ENCODE assay signal across 7 cellular contexts in genomic region chr4:75723117-75723801, GRCh38. TPM values are rescaled to one million over a fixed set of nuclear protein-coding genes. Genes with fewer than 3 reads are reported as not detected.
DNase-seq lines count a peak whose midpoint lies in the region; ATAC-seq, FAIRE-seq and TF ChIP-seq lines count a peak whose summit lies in the region.

No MANE protein-coding gene starts in this region.

- DNase-seq in GM04504 (ENCODE audit: low read depth) (peak; percentile 27), NCI-H226 (peak; percentile 35), cerebellum (ENCODE audit: low spot score) (peak; percentile 6), mesothelial cell of epicardium (ENCODE audit: low spot score in 2 of 2, unreplicated experiment in 2 of 2) (no peak), urothelium cell line (ENCODE audit: low spot score) (peak; percentile 9), UCSD-AML1 (lab: John Stamatoyannopoulos, UW; ENCODE audit: unreplicated experiment) (no peak)

- no peaks in the 10 kb centered on the region for H3K9me3 Mint-ChIP-seq in mesothelial cell of epicardium

- H3K27ac Mint-ChIP-seq in mesothelial cell of epicardium = peak overlapping the region; percentile 100

- no peaks in the 10 kb centered on the region for H3K27me3 Mint-ChIP-seq in mesothelial cell of epicardium (ENCODE audit: low read depth)

- peaks cover 6% of the 10 kb centered on the region for H3K36me3 Mint-ChIP-seq in mesothelial cell of epicardium

- H3K4me3 Mint-ChIP-seq in mesothelial cell of epicardium = peak overlapping the region; percentile 97

- no peak for ATAC-seq in HG03175 (IDR thresholded peaks at IDR 0.05; ENCODE audit: unreplicated experiment)

- FAIRE-seq in urothelium cell line (lab: Jason Lieb, UNC) = no peak

- TF ChIP-seq CTCF in mesothelial cell of epicardium (IDR thresholded peaks at IDR 0.05; ENCODE audit: unreplicated experiment) = no peak

- peaks cover 42% of the 10 kb centered on the region for H3K4me1 Mint-ChIP-seq in mesothelial cell of epicardium

RNA-seq across cellular contexts. Expression of gene USO1, which starts 1.1 kb away (rescaled TPM):
- 47.7 TPM for total RNA-seq in cerebellum
- 52.8 to 53.3 TPM (median 53.1 TPM) in 3 replicates for total RNA-seq in mesothelial cell of epicardium

RNA-seq across cellular contexts. Expression of gene G3BP2, which starts 50.0 kb away (rescaled TPM):
- total RNA-seq in cerebellum (186 TPM), mesothelial cell of epicardium (169 to 178 TPM (median 175 TPM) in 3 replicates)

Comparison
In these comparisons a context has a peak if more than half of its experiments do, and no peak if none do; other contexts are left out.
1. DNase-seq: peak in GM04504 (single experiment), NCI-H226 (single experiment), cerebellum (single experiment) and urothelium cell line (single experiment); none in mesothelial cell of epicardium (0 of 2) and UCSD-AML1 (single experiment).